In genomic region chr13:28495586-28496564, GRCh38 we compare ENCODE assay signal across 8 cellular contexts. TPM values are rescaled to one million over a fixed set of nuclear protein-coding genes. Genes with fewer than 3 reads are reported as not detected.
DNase-seq lines count a peak whose midpoint lies in the region; ATAC-seq, FAIRE-seq and TF ChIP-seq lines count a peak whose summit lies in the region.

No MANE protein-coding gene starts in this region.

- intact Hi-C loops in transverse colon (cut with DNase I; ENCODE audit: low total_unique reads) = no loop called here

- TF ChIP-seq POLR2A in Peyer's patch (IDR thresholded peaks at IDR 0.05) (no peak), gastroesophageal sphincter (IDR thresholded peaks at IDR 0.05) (no peak), transverse colon (IDR thresholded peaks at IDR 0.05) (no peak)

- in situ Hi-C loops in transverse colon (cut with MboI; ENCODE audit: low pct_ligation_motif_present in 1 of 4, low pct_unique_long_range_greater_than_20kb in 1 of 4, low sequenced_read_pairs in 3 of 4) = no loop called here

- H3K9me3 ChIP-seq in Peyer's patch (no peaks in the 10 kb centered on the region), gastroesophageal sphincter (no peaks in the 10 kb centered on the region), skeletal muscle satellite cell (replicated peaks; ENCODE audit: low read length) (no peaks in the 10 kb centered on the region), transverse colon (no peaks in the 10 kb centered on the region)

- DNase-seq in GM19239 (ENCODE audit: insufficient read length, low spot score) = no peak
- no peak for DNase-seq in Peyer's patch
- no peak for DNase-seq in transverse colon
- no peak for DNase-seq in activated CD8-positive, alpha-beta memory T cell treated with anti-CD3 and anti-CD28 coated beads for 24 hours
- DNase-seq in GM03348 (ENCODE audit: low spot score) = no peak

- H3K4me1 ChIP-seq in Peyer's patch = peaks cover 0 to 22% (median 8%) of the 10 kb centered on the region in 4 donors
- peaks cover 0 to 26% (median 12%) of the 10 kb centered on the region in 3 donors for H3K4me1 ChIP-seq in gastroesophageal sphincter
- H3K4me1 ChIP-seq in skeletal muscle satellite cell (ENCODE audit: control insufficient read depth, insufficient read depth, low read length) = peaks cover 18% of the 10 kb centered on the region
- peaks cover 0 to 23% (median 19%) of the 10 kb centered on the region in 4 donors for H3K4me1 ChIP-seq in transverse colon

- peak overlapping the region; percentile 82 for H3K4me2 ChIP-seq in skeletal muscle satellite cell (ENCODE audit: low read length)

- WGBS in gastroesophageal sphincter (ENCODE audit: low coverage in 1 of 2), 2 donors = 16 to 25% methylated on average over 9 to 20 of the region's 36 CpGs
- 27 to 83% methylated on average over 2 to 32 of the region's 36 CpGs for WGBS in transverse colon (ENCODE audit: low coverage in 1 of 2), 2 donors

- H3K9ac ChIP-seq in skeletal muscle satellite cell (ENCODE audit: low read depth, low read length) = no peak overlapping the region

- no peak for TF ChIP-seq EP300 in gastroesophageal sphincter (IDR thresholded peaks at IDR 0.05)
- TF ChIP-seq EP300 in transverse colon (IDR thresholded peaks at IDR 0.05; ENCODE audit: low read depth) = no peak

- TF ChIP-seq CTCF in Peyer's patch (IDR thresholded peaks at IDR 0.05) = no peak
- no peak for TF ChIP-seq CTCF in gastroesophageal sphincter (IDR thresholded peaks at IDR 0.05)
- TF ChIP-seq CTCF in transverse colon (IDR thresholded peaks at IDR 0.05) = no peak

- peak; percentile 66 for FAIRE-seq in GM19239 (lab: Jason Lieb, UNC)

- H3K27ac ChIP-seq in Peyer's patch (peak overlapping the region in 2 of 4 donors; percentile 30 to 54), gastroesophageal sphincter (peak overlapping the region in 3 of 4 donors; percentile 40 to 82 (median 55)), transverse colon (no peak overlapping the region)

- H3K36me3 ChIP-seq in Peyer's patch (no peaks in the 10 kb centered on the region), gastroesophageal sphincter (no peaks in the 10 kb centered on the region), skeletal muscle satellite cell (ENCODE audit: insufficient read depth, low read length) (no peaks in the 10 kb centered on the region), transverse colon (no peaks in the 10 kb centered on the region)

- peaks cover 0 to 36% of the 10 kb centered on the region in 2 donors for H3K27me3 ChIP-seq in Peyer's patch
- H3K27me3 ChIP-seq in gastroesophageal sphincter = peaks cover 79% of the 10 kb centered on the region
- H3K27me3 ChIP-seq in skeletal muscle satellite cell (ENCODE audit: control insufficient read depth, insufficient read depth, low read length) = peaks cover 84% of the 10 kb centered on the region
- peaks cover 77% of the 10 kb centered on the region for H3K27me3 ChIP-seq in transverse colon

- H3K4me3 ChIP-seq in Peyer's patch (peak overlapping the region; percentile 1 to 56 (median 50)), gastroesophageal sphincter (peak overlapping the region in 1 of 2 donors; percentile 51), skeletal muscle satellite cell (ENCODE audit: low read length) (peak overlapping the region; percentile 58), transverse colon (peak overlapping the region in 2 of 4 donors; percentile 34 to 43)

- ATAC-seq in gastroesophageal sphincter (no peak), GM21381 (IDR thresholded peaks at IDR 0.05; ENCODE audit: unreplicated experiment) (no peak)

RNA-seq across cellular contexts. Expression of gene FLT1, which starts 0.9 kb away (rescaled TPM):
- total RNA-seq in Peyer's patch (10 to 100 TPM in 1 of 4 donors, 1 to 10 TPM in 3; 3.0 to 14.0 (median 3.9) TPM), gastroesophageal sphincter (10 to 100 TPM; 11.1 to 37.9 (median 21.7) TPM), transverse colon (1 to 10 TPM; 2.6 to 8.4 (median 3.5) TPM)
- not detected in 2 replicates for total RNA-seq in skeletal muscle satellite cell (2012; rRNA removed)

Comparison
In these comparisons a context has a peak if more than half of its experiments do, and no peak if none do; other contexts are left out.
1. H3K27ac ChIP-seq: peak in gastroesophageal sphincter (3 of 4); none in transverse colon (0 of 4).